Comparison of ENCODE assay signal across 10 cellular contexts in the genomic region with DNA sequence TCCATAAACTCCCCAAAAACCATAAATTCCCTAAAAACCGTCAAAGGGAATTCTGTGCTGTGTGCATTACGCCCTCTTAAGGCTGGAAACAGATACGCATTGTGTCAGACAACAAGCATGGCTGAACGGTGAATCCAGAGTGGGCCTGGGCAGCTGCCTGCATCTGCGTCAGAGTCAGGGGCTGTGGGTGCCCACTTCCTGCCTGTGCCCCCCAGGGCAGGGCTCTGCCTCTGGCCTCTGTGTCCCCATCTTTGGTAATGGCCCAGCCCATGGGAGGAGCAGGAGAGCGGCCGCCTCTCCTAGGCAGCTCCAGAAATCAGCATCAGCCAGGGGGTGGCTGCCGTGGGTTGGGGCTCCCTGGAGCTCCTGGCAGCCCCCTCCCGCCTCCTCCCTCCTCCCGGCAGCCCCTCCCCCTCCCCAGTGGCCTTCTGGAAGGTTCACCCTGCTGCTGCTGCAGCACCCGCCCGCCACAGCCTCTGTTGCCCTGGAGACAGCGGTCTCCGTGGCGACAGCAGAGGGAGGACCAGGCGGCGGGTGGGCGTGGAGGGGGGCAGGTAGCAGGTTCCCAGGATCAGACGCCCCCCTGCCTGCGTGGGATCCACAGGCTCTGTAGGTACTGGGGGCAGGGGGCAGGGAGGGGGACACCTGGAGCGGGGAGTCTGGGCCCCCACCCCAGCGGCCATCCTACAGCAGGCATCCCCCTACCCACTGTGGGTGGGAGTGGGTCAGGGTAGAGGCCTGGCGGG. TPM values are rescaled to one million over a fixed set of nuclear protein-coding genes. Genes with fewer than 3 reads are reported as not detected.
A peak's percentile ranks its signal among the peaks of the same experiment; 100 is the strongest.
DNase-seq lines count a peak whose midpoint lies in the region; ATAC-seq and TF ChIP-seq lines count a peak whose summit lies in the region.
"Had no signal": no experiment of that assay in that cellular context is flagged by ENCODE, and none has a peak within 500 bp of the region (broad histone marks: within the 10 kb centered on the region; RNA-seq: fewer than 3 reads in every experiment).

No MANE protein-coding gene starts in this region.

- H3K18ac ChIP-seq in trophoblast cell (ENCODE audit: low read length), result no peak overlapping the region

- no peak for ATAC-seq in HG03196 (IDR thresholded peaks at IDR 0.05; ENCODE audit: unreplicated experiment)

- H3K27ac ChIP-seq in hepatocyte (no peak overlapping the region), trophoblast cell (ENCODE audit: low read depth, low read length) (no peak overlapping the region)
- H3K27ac ChIP-seq: epithelial cell of prostate, ovary had no signal

- H3K9me3 ChIP-seq in hepatocyte (ENCODE audit: low read depth), result no peaks in the 10 kb centered on the region
- H3K9me3 ChIP-seq in trophoblast cell (ENCODE audit: insufficient read depth, low read depth, low read length), result peaks cover 4% of the 10 kb centered on the region
- H3K9me3 ChIP-seq: ovary had no signal

- H3K4me2 ChIP-seq in hepatocyte, result no peak overlapping the region
- H3K4me2 ChIP-seq in trophoblast cell (ENCODE audit: low read length), result no peak overlapping the region

- no peak overlapping the region for H4K8ac ChIP-seq in trophoblast cell (ENCODE audit: low read depth, low read length)

- peak; percentile 55 for DNase-seq in ACHN
- DNase-seq in SK-N-DZ (ENCODE audit: low spot score), result peak; percentile 79
- peak; percentile 10 for DNase-seq in hepatocyte (ENCODE audit: low spot score)
- no peak for DNase-seq in effector CD8-positive, alpha-beta T cell (lab: John Stamatoyannopoulos, UW)
- DNase-seq in stimulated activated CD4-positive, alpha-beta T cell treated with anti-CD3 and anti-CD28 coated beads, Interleukin-4, amount 100 ng/mL, for 24 hours, result no peak
- DNase-seq in trophoblast cell, result no peak

- H3K79me1 ChIP-seq in trophoblast cell (ENCODE audit: low read length), result peaks cover 5% of the 10 kb centered on the region

- no peaks in the 10 kb centered on the region for H4K20me1 ChIP-seq in hepatocyte (ENCODE audit: insufficient read depth, poor library complexity, severe bottlenecking)

- WGBS in hepatocyte (ENCODE audit: low lambda C conversion rate, missing lambda C conversion rate), result 61% methylated on average over 6 of the region's 23 CpGs
- no CpG with 5 or more reads among the region's 23 CpGs for WGBS in trophoblast cell (ENCODE audit: extremely low coverage, insufficient coverage, insufficient read length)

- H3K23ac ChIP-seq in trophoblast cell (ENCODE audit: low read length), result no peak overlapping the region

- H3K4me3 ChIP-seq in hepatocyte (no peak overlapping the region), trophoblast cell (ENCODE audit: low read depth, low read length) (no peak overlapping the region)
- H3K4me3 ChIP-seq: ovary had no signal

- no peak overlapping the region for H2BK120ac ChIP-seq in trophoblast cell (ENCODE audit: insufficient read depth, low read length, poor library complexity)

- H2AK5ac ChIP-seq in trophoblast cell (ENCODE audit: low read length), result no peak overlapping the region

- H3K14ac ChIP-seq in trophoblast cell (ENCODE audit: low read length), result no peak overlapping the region

- no peaks in the 10 kb centered on the region for H3K9me2 ChIP-seq in hepatocyte (replicated peaks; ENCODE audit: insufficient read depth)

- H2AFZ ChIP-seq in hepatocyte (no peak overlapping the region), trophoblast cell (ENCODE audit: insufficient read depth, low read length, poor library complexity) (no peak overlapping the region)

- H3K36me3 ChIP-seq in hepatocyte (replicated peaks; ENCODE audit: insufficient read depth, low read depth) (no peaks in the 10 kb centered on the region), trophoblast cell (ENCODE audit: control insufficient read depth in 1 of 2, insufficient read depth in 2 of 2, low read length in 2 of 2) (no peaks in the 10 kb centered on the region)
- H3K36me3 ChIP-seq: ovary had no signal

- H3K4me1 ChIP-seq in hepatocyte (ENCODE audit: insufficient read depth), result peaks cover 8% of the 10 kb centered on the region
- H3K4me1 ChIP-seq in trophoblast cell (ENCODE audit: control insufficient read depth in 1 of 2, insufficient read depth in 2 of 2, low read length in 2 of 2), result peaks cover 15 to 25% of the 10 kb centered on the region in 2 experiments

- H3K27me3 ChIP-seq in hepatocyte, result peaks cover 40% of the 10 kb centered on the region
- no peaks in the 10 kb centered on the region for H3K27me3 ChIP-seq in trophoblast cell (ENCODE audit: insufficient read depth, low read length)
- H3K27me3 ChIP-seq: ovary had no signal

- no peak overlapping the region for H3K4ac ChIP-seq in trophoblast cell (ENCODE audit: low read depth, low read length)

- no peak overlapping the region for H2BK5ac ChIP-seq in trophoblast cell (ENCODE audit: low read depth, low read length, poor library complexity)

- no peak overlapping the region for H4K91ac ChIP-seq in trophoblast cell (ENCODE audit: low read depth, low read length)

- no peak overlapping the region for H3K9ac ChIP-seq in trophoblast cell (ENCODE audit: low read length)

- no peak overlapping the region for H4K12ac ChIP-seq in trophoblast cell (ENCODE audit: low read depth, low read length)

- in situ Hi-C loops in ACHN (cut with HindIII; ENCODE audit: low pct_ligation_motif_present, low pct_unique_long_range_greater_than_20kb, low sequenced_read_pairs), result no loop called here

- no peaks in the 10 kb centered on the region for H3K79me2 ChIP-seq in hepatocyte
- H3K79me2 ChIP-seq in trophoblast cell (ENCODE audit: control insufficient read depth, insufficient read depth, low read length, poor library complexity), result peaks cover 2% of the 10 kb centered on the region

- TF ChIP-seq CTCF in GM12872 (IDR thresholded peaks at IDR 0.05; ENCODE audit: insufficient read depth, low read depth, low read length) (peak; percentile 58), hepatocyte (IDR thresholded peaks at IDR 0.05; ENCODE audit: poor library complexity) (peak; percentile 32)

- H2BK12ac ChIP-seq in trophoblast cell (ENCODE audit: low read length), result no peak overlapping the region

RNA-seq across cellular contexts. Expression of a gene that starts 5.9 kb away (rescaled TPM):
- polyA plus RNA-seq in SK-N-DZ (2014; cell fraction: cytosol; rRNA removed), result 58.1 and 70.5 TPM in 2 replicates
- 85.7 and 155 TPM in 2 replicates for polyA plus RNA-seq in SK-N-DZ (2014; cell fraction: nucleus; rRNA removed)
- total RNA-seq in hepatocyte, result 0.40 and 0.44 TPM in 2 replicates
- 0.42 and 0.78 TPM in 2 replicates for polyA plus RNA-seq in hepatocyte
- 12.7 and 12.8 TPM in 2 replicates for polyA plus RNA-seq in trophoblast cell (2013)

Comparison
In these comparisons a context has a peak if more than half of its experiments do, and no peak if none do; other contexts are left out.
1. DNase-seq: peak in ACHN (single experiment), SK-N-DZ (single experiment) and hepatocyte (single experiment); none in effector CD8-positive, alpha-beta T cell (single experiment), stimulated activated CD4-positive, alpha-beta T cell treated with anti-CD3 and anti-CD28 coated beads, Interleukin-4, amount 100 ng/mL, for 24 hours (single experiment) and trophoblast cell (0 of 2).